ENCODE assay signal across 1 cellular context in the genomic region with DNA sequence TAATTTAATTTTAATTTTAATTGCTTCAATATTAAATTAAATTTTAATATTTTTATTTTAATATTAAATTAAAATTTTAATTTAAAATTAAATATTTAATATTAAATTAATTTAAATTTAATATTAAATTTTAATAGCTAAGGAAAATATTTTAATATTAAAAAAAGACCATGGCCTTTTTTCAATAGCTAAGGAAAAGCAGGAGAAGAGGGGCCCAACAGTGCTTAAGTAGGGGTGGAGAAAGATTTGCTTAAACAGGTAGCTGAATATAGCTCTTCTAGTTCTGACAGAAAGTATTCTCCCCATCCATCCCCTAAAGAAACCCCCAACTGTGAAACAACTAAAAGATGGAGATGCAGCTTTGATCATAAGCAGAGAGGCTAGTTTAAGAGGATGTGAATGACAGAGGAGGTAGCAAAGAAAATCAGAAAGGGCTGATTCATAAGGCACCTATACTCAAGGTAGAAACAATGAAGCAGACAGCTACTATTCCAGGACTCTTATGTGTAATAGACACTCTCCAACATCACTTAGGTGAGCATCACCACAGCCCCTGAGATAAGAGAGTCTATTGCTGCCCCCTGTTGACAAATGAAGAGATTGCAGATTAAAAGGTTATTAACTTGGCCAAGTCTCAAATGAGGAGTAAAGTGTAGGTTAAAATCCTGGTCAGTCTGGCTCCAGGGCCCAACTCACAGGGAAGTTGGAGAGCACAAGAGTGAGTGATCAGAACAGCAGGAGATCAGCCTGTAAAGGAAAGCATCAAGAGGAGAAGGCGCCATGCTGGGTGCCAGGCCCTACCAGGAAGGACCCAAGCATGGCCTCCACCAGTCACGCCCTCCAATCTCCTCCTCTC.
TF ChIP-seq lines count a peak whose summit lies in the region.

No MANE protein-coding gene starts in this region.

TF ChIP-seq in H1, 55 proteins besides CTCF, POLR2A, EP300 and RAD21:
- TF ChIP-seq SIN3A (conservative IDR thresholded peaks at IDR 0.05 in 1 of 2, IDR thresholded peaks at IDR 0.05 in 1 of 2; ENCODE audit: low read depth in 1 of 2, low read length in 2 of 2) (peak in 1 of 2 experiments; percentile 49; a peak in 1 of 4 replicates), SP4 (IDR thresholded peaks at IDR 0.05; ENCODE audit: low read length) (no peak)
TF ChIP-seq in H1: peak in this region for 1.
